ENCODE assay signal across 10 cellular contexts in genomic region chr15:73601449-73602425, GRCh38. TPM values are rescaled to one million over a fixed set of nuclear protein-coding genes. Genes with fewer than 3 reads are reported as not detected.
DNase-seq lines count a peak whose midpoint lies in the region; ATAC-seq and TF ChIP-seq lines count a peak whose summit lies in the region.
"Had no signal": no experiment of that assay in that cellular context is flagged by ENCODE, and none has a peak within 500 bp of the region (broad histone marks: within the 10 kb centered on the region; RNA-seq: fewer than 3 reads in every experiment).

No MANE protein-coding gene starts in this region.

- peaks cover 7% of the 10 kb centered on the region for H3K36me3 Mint-ChIP-seq in CD4-positive, alpha-beta T cell (ENCODE audit: low read depth)

- intact Hi-C loops in posterior cingulate gyrus (cut with DNase I) = no loop called here
- intact Hi-C loops in CD4-positive, alpha-beta T cell (cut with DNase I, micrococcal nuclease) = no loop called here

- POLR2A ChIA-PET in CD4-positive, alpha-beta T cell (lab: Charles Lee) = interaction anchor here (1.2 kb wide), 1 partner anchor 14 kb away, joined by 4 read pairs; no protein-coding TSS in a partner anchor

- H3K4me1 Mint-ChIP-seq in CD4-positive, alpha-beta T cell (ENCODE audit: low read depth) = peaks cover 35% of the 10 kb centered on the region

- H3K9me3 ChIP-seq in CD4-positive, alpha-beta T cell (ENCODE audit: control insufficient read depth, low read length) = no peaks in the 10 kb centered on the region

- H3K27me3 ChIP-seq in CD4-positive, alpha-beta T cell (ENCODE audit: control insufficient read depth, insufficient read depth, low read length) = no peaks in the 10 kb centered on the region

- no peak overlapping the region for H3K27ac ChIP-seq in CD4-positive, alpha-beta T cell (ENCODE audit: low read depth, low read length)

- no peak overlapping the region for H3K4me3 ChIP-seq in fibroblast of pulmonary artery (replicated peaks; ENCODE audit: low read depth, low read length)

- no peak for TF ChIP-seq CTCF in fibroblast of pulmonary artery (IDR thresholded peaks at IDR 0.05; ENCODE audit: low read length, missing control alignments)
- TF ChIP-seq CTCF in CD4-positive, alpha-beta T cell (IDR thresholded peaks at IDR 0.05) = no peak

- ATAC-seq in HG02678 (IDR thresholded peaks at IDR 0.05; ENCODE audit: unreplicated experiment) (no peak), GM19467 (IDR thresholded peaks at IDR 0.05; ENCODE audit: unreplicated experiment) (no peak), GM19395 (IDR thresholded peaks at IDR 0.05; ENCODE audit: unreplicated experiment) (no peak)
- no peak for ATAC-seq in CD4-positive, alpha-beta T cell (ENCODE audit: poor library complexity)

- no peak overlapping the region for H3K27ac Mint-ChIP-seq in CD4-positive, alpha-beta T cell
- H3K27ac Mint-ChIP-seq: brain; stimulated activated naive CD8-positive, alpha-beta T cell treated with anti-CD3 and anti-CD28 coated beads, Interleukin-15, Interleukin-2, amounts not matched to agents 100 ng/mL and 50 ng/mL, for 24 hours had no signal

- DNase-seq in ELR (ENCODE audit: low read depth) (peak; percentile 56), RKO (ENCODE audit: low spot score) (peak; percentile 7), fibroblast of pulmonary artery (ENCODE audit: low read depth) (peak; percentile 80), posterior cingulate gyrus (peak in 7 of 10 donors; percentile 15 to 78 (median 27))
- DNase-seq in CD4-positive, alpha-beta T cell = no peak

- CTCF ChIA-PET in CD4-positive, alpha-beta T cell (lab: Charles Lee) = interaction anchor here (2.5 kb wide), 1 partner anchor 35 kb away, joined by 8 read pairs; no protein-coding TSS in a partner anchor

- H3K27me3 Mint-ChIP-seq in CD4-positive, alpha-beta T cell = no peaks in the 10 kb centered on the region
- H3K27me3 Mint-ChIP-seq: brain; stimulated activated naive CD8-positive, alpha-beta T cell treated with anti-CD3 and anti-CD28 coated beads, Interleukin-15, Interleukin-2, amounts not matched to agents 100 ng/mL and 50 ng/mL, for 24 hours had no signal

- no peak overlapping the region for H3K4me3 Mint-ChIP-seq in CD4-positive, alpha-beta T cell
- H3K4me3 Mint-ChIP-seq: brain; stimulated activated naive CD8-positive, alpha-beta T cell treated with anti-CD3 and anti-CD28 coated beads, Interleukin-15, Interleukin-2, amounts not matched to agents 100 ng/mL and 50 ng/mL, for 24 hours had no signal

- H3K9me3 Mint-ChIP-seq in CD4-positive, alpha-beta T cell = no peaks in the 10 kb centered on the region
- H3K9me3 Mint-ChIP-seq: brain; stimulated activated naive CD8-positive, alpha-beta T cell treated with anti-CD3 and anti-CD28 coated beads, Interleukin-15, Interleukin-2, amounts not matched to agents 100 ng/mL and 50 ng/mL, for 24 hours had no signal

RNA-seq across cellular contexts. Expression of gene NPTN, which starts 31.5 kb away (rescaled TPM):
- total RNA-seq in CD4-positive, alpha-beta T cell = 10 to 100 TPM in 1 of 2 experiments, 1 to 10 TPM in 1; 9.3 to 13.5 TPM

Comparison
In these comparisons a context has a peak if more than half of its experiments do, and no peak if none do; other contexts are left out.
1. DNase-seq: peak in ELR (single experiment), RKO (single experiment), fibroblast of pulmonary artery (single experiment) and posterior cingulate gyrus (7 of 10); none in CD4-positive, alpha-beta T cell (0 of 10).